Comparison of ENCODE assay signal across 12 cellular contexts in the genomic region with DNA sequence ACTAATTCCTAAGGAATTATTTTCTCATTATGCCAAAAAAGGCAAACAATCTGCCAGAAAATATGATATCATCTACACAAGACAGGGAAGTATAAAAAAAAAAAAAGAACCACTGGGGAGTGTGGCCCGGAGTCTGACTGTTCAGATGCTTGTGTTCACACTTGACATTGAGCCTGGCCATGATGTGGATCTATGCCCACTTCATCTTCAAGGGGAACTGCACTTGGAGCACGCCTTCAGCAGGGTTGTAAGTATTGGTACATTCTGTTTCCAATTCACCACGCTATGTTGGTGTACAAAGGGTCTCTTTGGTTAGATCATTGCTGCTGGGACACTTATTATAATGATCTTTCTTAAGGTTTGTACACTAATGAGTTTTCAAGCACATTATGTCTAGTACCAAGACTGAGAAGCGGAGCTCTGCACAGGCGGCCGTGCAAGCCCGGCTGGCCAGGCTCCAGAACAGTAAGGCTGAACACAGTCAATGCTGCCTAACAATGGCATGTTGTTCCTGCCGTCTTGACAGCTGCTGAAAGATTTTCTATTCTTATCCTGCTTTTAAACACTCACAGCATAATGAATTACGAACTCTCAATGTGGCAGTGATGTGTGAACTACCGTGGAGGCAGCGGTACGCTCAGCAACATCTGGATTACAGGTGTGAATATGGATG.
"Had no signal": no experiment of that assay in that cellular context is flagged by ENCODE, and none has a peak within 500 bp of the region (broad histone marks: within the 10 kb centered on the region; RNA-seq: fewer than 3 reads in every experiment).

No MANE protein-coding gene starts in this region.

- H3K4me1 ChIP-seq: body of pancreas, tibial nerve had no signal

- ATAC-seq: activated CD8-positive, alpha-beta memory T cell treated with anti-CD3 and anti-CD28 coated beads, Interleukin-2, amount 10 ng/mL, durations not matched to agents 7 days and 5 days; body of pancreas had no signal

- H3K27ac ChIP-seq: body of pancreas, ovary, tibial nerve had no signal

- DNase-seq: activated CD4-positive, alpha-beta T cell treated with anti-CD3 and anti-CD28 coated beads for 1 hour; activated CD4-positive, alpha-beta T cell treated with anti-CD3 and anti-CD28 coated beads, Interleukin-2, amount 50 U/mL, for 48 hours; activated CD8-positive, alpha-beta memory T cell treated with anti-CD3 and anti-CD28 coated beads, Interleukin-2, amount 10 ng/mL, durations not matched to agents 7 days and 5 days; activated effector memory CD4-positive, alpha-beta T cell treated with Interleukin-2 at 50 U/mL for 16 hours; activated T-cell treated with anti-CD3 and anti-CD28 coated beads, Interleukin-2, amount 50 U/mL, for 24 hours; dermis blood vessel endothelial cell; nephron progenitor cell; ovary; small intestine; T1000 had no signal

- H3K4me3 ChIP-seq: body of pancreas, ovary, tibial nerve had no signal

- H3K9me3 ChIP-seq: body of pancreas, ovary, tibial nerve had no signal

- H3K27me3 ChIP-seq: body of pancreas, ovary, tibial nerve had no signal

- H3K36me3 ChIP-seq: ovary, tibial nerve had no signal
